27 cellular contexts compared by ENCODE assay signal in the genomic region with DNA sequence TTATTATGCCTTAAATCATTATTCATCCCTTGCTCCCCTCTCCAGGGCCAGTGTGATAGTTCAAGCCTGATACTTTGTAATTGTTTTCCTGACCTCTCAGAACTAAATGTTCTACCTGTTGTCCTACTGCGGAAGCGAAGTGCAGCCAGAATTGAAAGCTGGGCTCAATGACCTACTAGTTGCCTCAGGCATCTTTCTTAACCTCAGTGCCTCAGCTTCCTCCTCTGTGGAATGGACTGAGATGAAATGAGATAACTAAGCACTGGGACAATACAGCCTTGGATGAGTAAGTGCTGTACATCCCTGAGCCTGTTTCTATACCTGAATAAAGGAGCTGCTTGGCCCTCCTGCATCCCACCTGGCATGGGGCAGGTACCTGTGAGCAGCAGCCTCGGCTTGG. TPM values are rescaled to one million over a fixed set of nuclear protein-coding genes. Genes with fewer than 3 reads are reported as not detected.
"Had no signal": no experiment of that assay in that cellular context is flagged by ENCODE, and none has a peak within 500 bp of the region (broad histone marks: within the 10 kb centered on the region; RNA-seq: fewer than 3 reads in every experiment).

No MANE protein-coding gene starts in this region.

- H3K4me1 Mint-ChIP-seq: immature natural killer cell; naive B cell; natural killer cell; stimulated activated effector memory CD8-positive, alpha-beta T cell treated with anti-CD3 and anti-CD28 coated beads, Interleukin-12 subunit alpha, Interleukin-12 subunit beta, amount 100 ng/mL, for 72 hours; stimulated activated naive CD8-positive, alpha-beta T cell treated with anti-CD3 and anti-CD28 coated beads, Interleukin-15, amount 100 ng/mL, for 72 hours had no signal

- H3K27me3 ChIP-seq: left lung, pancreas, tibial nerve, upper lobe of left lung, vagina had no signal

- H3K36me3 ChIP-seq: left lung, pancreas, prostate gland, spleen had no signal

- ATAC-seq: left colon; left lung; lower lobe of right lung; natural killer cell; pancreas; right cardiac atrium; stimulated activated effector memory CD8-positive, alpha-beta T cell treated with anti-CD3 and anti-CD28 coated beads, Interleukin-12 subunit alpha, Interleukin-12 subunit beta, amount 100 ng/mL, for 72 hours; stimulated activated naive CD8-positive, alpha-beta T cell treated with anti-CD3 and anti-CD28 coated beads, Interleukin-15, amount 100 ng/mL, for 72 hours had no signal

- H3K4me1 ChIP-seq: left lung, lower lobe of right lung, pancreas, prostate gland, spleen, upper lobe of left lung had no signal

- H3K27ac Mint-ChIP-seq: naive B cell; natural killer cell; stimulated activated effector memory CD8-positive, alpha-beta T cell treated with anti-CD3 and anti-CD28 coated beads, Interleukin-12 subunit alpha, Interleukin-12 subunit beta, amount 100 ng/mL, for 72 hours had no signal

- DNase-seq: hypothalamus; immature natural killer cell; kidney; left colon; left lung; lower lobe of right lung; mammary epithelial cell; mesenchymal stem cell; naive B cell; natural killer cell; pancreas; posterior cingulate gyrus; retina; small intestine; spleen; stimulated activated CD4-positive, alpha-beta T cell treated with anti-CD3 and anti-CD28 coated beads, Interleukin-4, amount 100 ng/mL, for 24 hours; stimulated activated naive CD4-positive, alpha-beta T cell; stimulated activated naive CD8-positive, alpha-beta T cell treated with anti-CD3 and anti-CD28 coated beads, Interleukin-15, amount 100 ng/mL, for 72 hours; upper lobe of left lung had no signal

- H3K4me3 ChIP-seq: left lung, lower lobe of right lung, pancreas, prostate gland, spleen, tibial nerve, upper lobe of left lung, vagina had no signal

- H3K36me3 Mint-ChIP-seq: immature natural killer cell; naive B cell; natural killer cell; stimulated activated effector memory CD8-positive, alpha-beta T cell treated with anti-CD3 and anti-CD28 coated beads, Interleukin-12 subunit alpha, Interleukin-12 subunit beta, amount 100 ng/mL, for 72 hours had no signal

- H3K4me3 Mint-ChIP-seq: immature natural killer cell; naive B cell; natural killer cell; stimulated activated effector memory CD8-positive, alpha-beta T cell treated with anti-CD3 and anti-CD28 coated beads, Interleukin-12 subunit alpha, Interleukin-12 subunit beta, amount 100 ng/mL, for 72 hours; stimulated activated naive CD8-positive, alpha-beta T cell treated with anti-CD3 and anti-CD28 coated beads, Interleukin-15, amount 100 ng/mL, for 72 hours had no signal

- H3K27ac ChIP-seq: left lung, lower lobe of right lung, pancreas, prostate gland, spleen, tibial nerve, upper lobe of left lung, vagina had no signal

- H3K9me3 ChIP-seq: left lung, lower lobe of right lung, pancreas, prostate gland, spleen, tibial nerve, upper lobe of left lung, vagina had no signal

- H3K27me3 Mint-ChIP-seq: stimulated activated naive CD8-positive, alpha-beta T cell treated with anti-CD3 and anti-CD28 coated beads, Interleukin-15, amount 100 ng/mL, for 72 hours had no signal

- H3K9me3 Mint-ChIP-seq: immature natural killer cell; naive B cell; natural killer cell; stimulated activated effector memory CD8-positive, alpha-beta T cell treated with anti-CD3 and anti-CD28 coated beads, Interleukin-12 subunit alpha, Interleukin-12 subunit beta, amount 100 ng/mL, for 72 hours; stimulated activated naive CD8-positive, alpha-beta T cell treated with anti-CD3 and anti-CD28 coated beads, Interleukin-15, amount 100 ng/mL, for 72 hours had no signal

RNA-seq across cellular contexts. Expression of gene COL16A1, which starts 26.4 kb away (rescaled TPM):
- polyA plus RNA-seq: immature natural killer cell had no signal

RNA-seq across cellular contexts. Expression of gene HCRTR1, which starts 59.9 kb away (rescaled TPM):
- total RNA-seq: left lung, liver, lower lobe of right lung, mammary epithelial cell, mononuclear cell, natural killer cell, osteoblast, prostate gland, spleen, vagina had no signal
- polyA plus RNA-seq: immature natural killer cell, mammary epithelial cell had no signal
